ENCODE assay signal across 1 cellular context in genomic region chr17:27914382-27914781, GRCh38.
TF ChIP-seq lines count a peak whose summit lies in the region.

No MANE protein-coding gene starts in this region.

TF ChIP-seq in K562, 482 proteins besides CTCF, POLR2A, EP300 and RAD21:
- no peak for TF ChIP-seq CHD2 (IDR thresholded peaks at IDR 0.05; ENCODE audit: low read depth, low read length)
- TF ChIP-seq TCF3 (CRISPR knock-in tag; IDR thresholded peaks at IDR 0.05), result no peak
- TF ChIP-seq GABPA (tag; conservative IDR thresholded peaks at IDR 0.05; ENCODE audit: low read depth), result no peak
- no peak for TF ChIP-seq CHAMP1 (IDR thresholded peaks at IDR 0.05)
- peak; percentile 90 for TF ChIP-seq ZBTB40 (IDR thresholded peaks at IDR 0.05)
- TF ChIP-seq ZBTB40 (CRISPR knock-in tag; IDR thresholded peaks at IDR 0.05), result no peak
